14 cellular contexts compared by ENCODE assay signal in the genomic region with DNA sequence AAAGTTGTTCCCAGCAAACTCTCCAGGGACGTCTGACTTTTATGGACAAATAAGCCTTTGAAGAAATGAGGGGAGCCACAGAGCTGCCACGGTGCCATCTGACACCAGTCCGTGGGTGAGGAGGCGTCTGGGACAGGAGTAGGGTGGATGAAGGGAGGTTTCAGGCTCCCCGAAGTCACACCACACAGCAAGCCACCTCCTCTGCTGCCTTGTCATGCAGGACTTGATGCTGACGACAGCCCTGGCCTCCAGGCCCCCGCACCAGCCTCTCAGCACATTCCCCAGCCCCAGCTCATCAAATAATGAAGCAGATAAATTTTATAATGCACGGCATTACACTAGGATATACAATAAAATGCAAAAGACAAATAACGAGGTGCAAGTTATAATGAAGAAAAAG.
"Had no signal": no experiment of that assay in that cellular context is flagged by ENCODE, and none has a peak within 500 bp of the region (broad histone marks: within the 10 kb centered on the region; RNA-seq: fewer than 3 reads in every experiment).

No MANE protein-coding gene starts in this region.

- DNase-seq: activated CD4-positive, alpha-beta T cell treated with anti-CD3 and anti-CD28 coated beads for 4 hours; activated CD8-positive, alpha-beta memory T cell treated with anti-CD3 and anti-CD28 coated beads, Interleukin-2, amount 50 U/mL, for 4 hours; activated CD8-positive, alpha-beta T cell treated with anti-CD3 and anti-CD28 coated beads for 36 hours; activated effector memory CD4-positive, alpha-beta T cell treated with anti-CD3 and anti-CD28 coated beads, Interleukin-2, amount 50 U/mL, for 16 hours; activated T-cell treated with anti-CD3 and anti-CD28 coated beads, Interleukin-2, amount 50 U/mL, for 48 hours; colonic mucosa; kidney glomerular epithelial cell; mesenchymal stem cell; stimulated activated naive CD8-positive, alpha-beta T cell treated with anti-CD3 and anti-CD28 coated beads, Interleukin-15, amount 100 ng/mL, for 72 hours had no signal

- H3K4me1 Mint-ChIP-seq: activated naive CD4-positive, alpha-beta T cell treated with anti-CD3 and anti-CD28 coated beads, Interleukin-2, amount 50 U/mL, for 24 hours; stimulated activated naive CD8-positive, alpha-beta T cell treated with anti-CD3 and anti-CD28 coated beads, Interleukin-15, amount 100 ng/mL, for 72 hours had no signal

- H3K4me3 Mint-ChIP-seq: activated CD8-positive, alpha-beta T cell treated with anti-CD3 and anti-CD28 coated beads for 36 hours; activated naive CD4-positive, alpha-beta T cell treated with anti-CD3 and anti-CD28 coated beads, Interleukin-2, amount 50 U/mL, for 24 hours; stimulated activated naive CD8-positive, alpha-beta T cell treated with anti-CD3 and anti-CD28 coated beads, Interleukin-15, amount 100 ng/mL, for 72 hours had no signal

- H3K36me3 ChIP-seq: colonic mucosa, neutrophil, right atrium auricular region had no signal

- ATAC-seq: activated CD8-positive, alpha-beta T cell treated with anti-CD3 and anti-CD28 coated beads for 36 hours; SK-N-SH treated with all-trans-retinoic acid at 6 μM for 48 hours; stimulated activated naive CD8-positive, alpha-beta T cell treated with anti-CD3 and anti-CD28 coated beads, Interleukin-15, amount 100 ng/mL, for 72 hours had no signal

- H3K27ac Mint-ChIP-seq: activated CD8-positive, alpha-beta T cell treated with anti-CD3 and anti-CD28 coated beads for 36 hours; activated naive CD4-positive, alpha-beta T cell treated with anti-CD3 and anti-CD28 coated beads, Interleukin-2, amount 50 U/mL, for 24 hours; stimulated activated naive CD8-positive, alpha-beta T cell treated with anti-CD3 and anti-CD28 coated beads, Interleukin-15, amount 100 ng/mL, for 72 hours had no signal

- H3K27me3 Mint-ChIP-seq: activated CD8-positive, alpha-beta T cell treated with anti-CD3 and anti-CD28 coated beads for 36 hours had no signal

- H3K4me1 ChIP-seq: colonic mucosa, esophagus muscularis mucosa, right atrium auricular region had no signal

- H3K9me3 Mint-ChIP-seq: activated CD8-positive, alpha-beta T cell treated with anti-CD3 and anti-CD28 coated beads for 36 hours; activated naive CD4-positive, alpha-beta T cell treated with anti-CD3 and anti-CD28 coated beads, Interleukin-2, amount 50 U/mL, for 24 hours had no signal

- H3K9me3 ChIP-seq: colonic mucosa, esophagus muscularis mucosa, neutrophil, right atrium auricular region had no signal

- H3K4me3 ChIP-seq: colonic mucosa, esophagus muscularis mucosa, right atrium auricular region had no signal

- H3K27me3 ChIP-seq: colonic mucosa, esophagus muscularis mucosa, neutrophil, right atrium auricular region had no signal

- H3K36me3 Mint-ChIP-seq: activated naive CD4-positive, alpha-beta T cell treated with anti-CD3 and anti-CD28 coated beads, Interleukin-2, amount 50 U/mL, for 24 hours had no signal

- H3K27ac ChIP-seq: colonic mucosa, esophagus muscularis mucosa, neutrophil, right atrium auricular region had no signal
